In the genomic region with DNA sequence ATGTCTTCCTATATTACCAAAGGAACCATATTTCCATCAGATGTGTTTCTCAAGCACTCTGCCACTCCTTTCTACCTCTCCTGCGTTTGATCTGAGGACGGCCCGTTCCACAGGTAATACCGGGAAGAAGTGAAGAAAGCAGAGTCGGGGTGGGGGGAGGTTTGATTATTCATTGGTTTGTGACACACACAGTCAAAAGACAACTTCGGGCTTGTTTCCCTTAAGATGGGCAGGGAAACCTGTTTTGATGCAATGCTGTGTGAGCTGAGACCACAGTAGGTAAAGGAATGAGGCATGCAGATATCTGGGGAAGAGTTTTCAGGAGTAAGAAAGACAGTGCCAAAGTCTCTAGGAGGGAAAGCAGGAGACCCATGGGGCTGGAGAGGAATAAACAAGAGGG, we compare ENCODE assay signal across 32 cellular contexts.
"Had no signal": no experiment of that assay in that cellular context is flagged by ENCODE, and none has a peak within 500 bp of the region (broad histone marks: within the 10 kb centered on the region; RNA-seq: fewer than 3 reads in every experiment).

No MANE protein-coding gene starts in this region.

- H3K9me3 ChIP-seq: adrenal gland had no signal

- ATAC-seq: activated CD4-positive, alpha-beta T cell treated with anti-CD3 and anti-CD28 coated beads for 36 hours; activated CD8-positive, alpha-beta memory T cell treated with anti-CD3 and anti-CD28 coated beads, Interleukin-2, amount 10 ng/mL, durations not matched to agents 7 days and 5 days; activated CD8-positive, alpha-beta T cell treated with anti-CD3 and anti-CD28 coated beads, Interleukin-2, amount 10 ng/mL, durations not matched to agents 7 days and 5 days; activated naive CD8-positive, alpha-beta T cell treated with anti-CD3 and anti-CD28 coated beads, Interleukin-2, amount 50 U/mL, for 24 hours; body of pancreas; gastroesophageal sphincter; heart right ventricle had no signal

- H3K4me3 ChIP-seq: adrenal gland, body of pancreas, coronary artery, dorsolateral prefrontal cortex, gastroesophageal sphincter, heart right ventricle had no signal

- H3K36me3 Mint-ChIP-seq: activated CD4-positive, alpha-beta memory T cell treated with anti-CD3 and anti-CD28 coated beads for 36 hours; activated CD8-positive, alpha-beta memory T cell treated with anti-CD3 and anti-CD28 coated beads, Interleukin-2, amount 10 ng/mL, durations not matched to agents 7 days and 5 days had no signal

- DNase-seq: activated CD4-positive, alpha-beta memory T cell treated with anti-CD3 and anti-CD28 coated beads for 36 hours; activated CD4-positive, alpha-beta T cell treated with anti-CD3 and anti-CD28 coated beads for 36 hours; activated CD4-positive, alpha-beta T cell treated with anti-CD3 and anti-CD28 coated beads, Interleukin-2, amount 10 ng/mL, durations not matched to agents 24 days and 14 days; activated CD4-positive, CD25-positive, alpha-beta regulatory T cell; activated CD4-positive, CD25-positive, alpha-beta regulatory T cell treated with anti-CD3 and anti-CD28 coated beads, Interleukin-2, amount 50 U/mL, for 72 hours; activated CD8-positive, alpha-beta memory T cell treated with anti-CD3 and anti-CD28 coated beads, Interleukin-2, amount 10 ng/mL, durations not matched to agents 7 days and 5 days; activated CD8-positive, alpha-beta memory T cell treated with anti-CD3 and anti-CD28 coated beads, Interleukin-2, amount 50 U/mL, for 4 hours; activated CD8-positive, alpha-beta T cell treated with anti-CD3 and anti-CD28 coated beads, Interleukin-2, amount 10 ng/mL, durations not matched to agents 7 days and 5 days; activated effector memory CD4-positive, alpha-beta T cell treated with anti-CD3 and anti-CD28 coated beads, Interleukin-2, amount 50 U/mL, for 16 hours; activated naive CD4-positive, alpha-beta T cell treated with anti-CD3 and anti-CD28 coated beads for 36 hours; activated naive CD8-positive, alpha-beta T cell treated with anti-CD3 and anti-CD28 coated beads for 36 hours; activated naive CD8-positive, alpha-beta T cell treated with anti-CD3 and anti-CD28 coated beads, Interleukin-2, amount 50 U/mL, for 24 hours; activated T-cell treated with anti-CD3 and anti-CD28 coated beads, Interleukin-2, amount 50 U/mL, for 1 hour; activated T-cell treated with anti-CD3 and anti-CD28 coated beads, Interleukin-2, amount 50 U/mL, for 48 hours; adrenal gland; amygdala; aorta; body of pancreas; dorsolateral prefrontal cortex; effector memory CD4-positive, alpha-beta T cell; endodermal cell; foreskin melanocyte; heart right ventricle; T-helper 2 cell; WERI-Rb-1 had no signal

- H3K9me3 Mint-ChIP-seq: activated T-helper 1 cell treated with anti-CD3 and anti-CD28 coated beads, Interleukin-12 subunit alpha, Interleukin-12 subunit beta, Interleukin-2, Interleukin-4 antibody, amounts not matched to agents 30 ng/mL and 10 ng/mL and 1 ng/mL, durations not matched to agents 14 hours and 24 hours and 36 hours had no signal

- H3K4me1 Mint-ChIP-seq: activated CD4-positive, alpha-beta T cell treated with anti-CD3 and anti-CD28 coated beads for 36 hours; activated CD4-positive, alpha-beta T cell treated with anti-CD3 and anti-CD28 coated beads, Interleukin-2, amount 10 ng/mL, durations not matched to agents 24 days and 14 days; activated CD8-positive, alpha-beta memory T cell treated with anti-CD3 and anti-CD28 coated beads, Interleukin-2, amount 10 ng/mL, durations not matched to agents 7 days and 5 days; activated naive CD4-positive, alpha-beta T cell treated with anti-CD3 and anti-CD28 coated beads, Interleukin-2, amount 50 U/mL, for 24 hours; activated naive CD8-positive, alpha-beta T cell treated with anti-CD3 and anti-CD28 coated beads for 36 hours; activated naive CD8-positive, alpha-beta T cell treated with anti-CD3 and anti-CD28 coated beads, Interleukin-2, amount 50 U/mL, for 24 hours; central memory CD8-positive, alpha-beta T cell had no signal

- H3K27me3 ChIP-seq: gastroesophageal sphincter, heart right ventricle had no signal

- H3K27ac ChIP-seq: adrenal gland, body of pancreas, coronary artery, dorsolateral prefrontal cortex, gastroesophageal sphincter, heart right ventricle, WERI-Rb-1 had no signal

- H3K4me1 ChIP-seq: adrenal gland, body of pancreas, heart right ventricle had no signal

- H3K27me3 Mint-ChIP-seq: activated CD4-positive, alpha-beta T cell treated with anti-CD3 and anti-CD28 coated beads, Interleukin-2, amount 10 ng/mL, durations not matched to agents 24 days and 14 days had no signal

- H3K4me3 Mint-ChIP-seq: activated CD4-positive, alpha-beta memory T cell treated with anti-CD3 and anti-CD28 coated beads for 36 hours; activated CD4-positive, alpha-beta T cell treated with anti-CD3 and anti-CD28 coated beads for 36 hours; activated CD4-positive, alpha-beta T cell treated with anti-CD3 and anti-CD28 coated beads, Interleukin-2, amount 10 ng/mL, durations not matched to agents 24 days and 14 days; activated CD8-positive, alpha-beta memory T cell treated with anti-CD3 and anti-CD28 coated beads, Interleukin-2, amount 10 ng/mL, durations not matched to agents 7 days and 5 days; activated CD8-positive, alpha-beta T cell treated with anti-CD3 and anti-CD28 coated beads, Interleukin-2, amount 10 ng/mL, durations not matched to agents 7 days and 5 days; activated naive CD4-positive, alpha-beta T cell treated with anti-CD3 and anti-CD28 coated beads for 36 hours; activated naive CD4-positive, alpha-beta T cell treated with anti-CD3 and anti-CD28 coated beads, Interleukin-2, amount 50 U/mL, for 24 hours; activated naive CD8-positive, alpha-beta T cell treated with anti-CD3 and anti-CD28 coated beads for 36 hours; activated naive CD8-positive, alpha-beta T cell treated with anti-CD3 and anti-CD28 coated beads, Interleukin-2, amount 50 U/mL, for 24 hours; activated T-helper 1 cell treated with anti-CD3 and anti-CD28 coated beads, Interleukin-12 subunit alpha, Interleukin-12 subunit beta, Interleukin-2, Interleukin-4 antibody, amounts not matched to agents 30 ng/mL and 10 ng/mL and 1 ng/mL, durations not matched to agents 14 hours and 24 hours and 36 hours; central memory CD8-positive, alpha-beta T cell; dendritic cell treated with granulocyte-macrophage colony-stimulating factor and Interleukin-4, amounts not matched to agents 40 ng/mL and 50 ng/mL, for 4 days; endodermal cell had no signal

- H3K36me3 ChIP-seq: adrenal gland, gastroesophageal sphincter, heart right ventricle, WERI-Rb-1 had no signal

- H3K27ac Mint-ChIP-seq: activated CD4-positive, alpha-beta memory T cell treated with anti-CD3 and anti-CD28 coated beads for 36 hours; activated CD4-positive, alpha-beta T cell treated with anti-CD3 and anti-CD28 coated beads for 36 hours; activated CD4-positive, alpha-beta T cell treated with anti-CD3 and anti-CD28 coated beads, Interleukin-2, amount 10 ng/mL, durations not matched to agents 24 days and 14 days; activated CD8-positive, alpha-beta memory T cell treated with anti-CD3 and anti-CD28 coated beads, Interleukin-2, amount 10 ng/mL, durations not matched to agents 7 days and 5 days; activated CD8-positive, alpha-beta T cell treated with anti-CD3 and anti-CD28 coated beads, Interleukin-2, amount 10 ng/mL, durations not matched to agents 7 days and 5 days; activated naive CD4-positive, alpha-beta T cell treated with anti-CD3 and anti-CD28 coated beads for 36 hours; activated naive CD4-positive, alpha-beta T cell treated with anti-CD3 and anti-CD28 coated beads, Interleukin-2, amount 50 U/mL, for 24 hours; activated naive CD8-positive, alpha-beta T cell treated with anti-CD3 and anti-CD28 coated beads for 36 hours; activated naive CD8-positive, alpha-beta T cell treated with anti-CD3 and anti-CD28 coated beads, Interleukin-2, amount 50 U/mL, for 24 hours; activated T-helper 1 cell treated with anti-CD3 and anti-CD28 coated beads, Interleukin-12 subunit alpha, Interleukin-12 subunit beta, Interleukin-2, Interleukin-4 antibody, amounts not matched to agents 30 ng/mL and 10 ng/mL and 1 ng/mL, durations not matched to agents 14 hours and 24 hours and 36 hours; activated T-helper 2 cell treated with anti-CD3 and anti-CD28 coated beads, Interferon-gamma antibody, Interleukin-2, Interleukin-4, amounts not matched to agents 10 μg/mL and 5 μg/mL and 100 μg/mL, durations not matched to agents 14 hours and 24 hours and 36 hours; dendritic cell treated with granulocyte-macrophage colony-stimulating factor and Interleukin-4, amounts not matched to agents 40 ng/mL and 50 ng/mL, for 4 days; endodermal cell had no signal
